Comparison of ENCODE assay signal across 12 cellular contexts in genomic region chr15:101239724-101240136, GRCh38. TPM values are rescaled to one million over a fixed set of nuclear protein-coding genes. Genes with fewer than 3 reads are reported as not detected.
DNase-seq lines count a peak whose midpoint lies in the region; ATAC-seq lines count a peak whose summit lies in the region.
"Had no signal": no experiment of that assay in that cellular context is flagged by ENCODE, and none has a peak within 500 bp of the region (broad histone marks: within the 10 kb centered on the region; RNA-seq: fewer than 3 reads in every experiment).

No MANE protein-coding gene starts in this region.

- intact Hi-C loops in posterior cingulate gyrus (cut with DNase I) = loop anchor here (10.0 kb wide), 1 partner anchor 615 kb away; no protein-coding TSS in a partner anchor

- H2AFZ ChIP-seq in GM23248 = no peak overlapping the region
- H2AFZ ChIP-seq: parathyroid adenoma had no signal

- DNase-seq in GM23248 (no peak), NCI-H2227 (lab: John Stamatoyannopoulos, UW; ENCODE audit: unreplicated experiment) (peak; percentile 51), posterior cingulate gyrus (no peak), occipital lobe (lab: John Stamatoyannopoulos, UW) (no peak), nucleus accumbens (lab: John Stamatoyannopoulos, UW) (no peak)
- DNase-seq: DMS53, NCI-H146 had no signal

- ATAC-seq in GM18858 (IDR thresholded peaks at IDR 0.05; ENCODE audit: unreplicated experiment) = no peak

- H3K4me1 ChIP-seq in GM23248 (ENCODE audit: insufficient read depth) (peaks cover 29% of the 10 kb centered on the region), skeletal muscle satellite cell (ENCODE audit: control insufficient read depth, insufficient read depth, low read length) (peaks cover 38% of the 10 kb centered on the region)
- H3K4me1 ChIP-seq: parathyroid adenoma had no signal

- no peaks in the 10 kb centered on the region for H3K27me3 ChIP-seq in GM23248 (replicated peaks; ENCODE audit: insufficient read depth)
- no peaks in the 10 kb centered on the region for H3K27me3 ChIP-seq in skeletal muscle satellite cell (ENCODE audit: control insufficient read depth, insufficient read depth, low read length)

- no peak overlapping the region for H3K27ac ChIP-seq in GM23248
- H3K27ac ChIP-seq in adipose tissue (ENCODE audit: low read depth, low read length) = peak overlapping the region; percentile 43
- H3K27ac ChIP-seq: epithelial cell of prostate, parathyroid adenoma had no signal

- peaks cover 100% of the 10 kb centered on the region for H3K79me2 ChIP-seq in GM23248 (ENCODE audit: insufficient read depth)

- H3K4me2 ChIP-seq in GM23248 (ENCODE audit: unreplicated experiment) (peak overlapping the region; percentile 11), skeletal muscle satellite cell (ENCODE audit: low read length) (peak overlapping the region; percentile 48)

- H3K9me3 ChIP-seq in GM23248 (ENCODE audit: low read depth) = no peaks in the 10 kb centered on the region
- no peaks in the 10 kb centered on the region for H3K9me3 ChIP-seq in skeletal muscle satellite cell (replicated peaks; ENCODE audit: low read length)

- H3K9ac ChIP-seq in GM23248 = no peak overlapping the region
- no peak overlapping the region for H3K9ac ChIP-seq in skeletal muscle satellite cell (ENCODE audit: low read depth, low read length)
- H3K9ac ChIP-seq: parathyroid adenoma had no signal

- no peaks in the 10 kb centered on the region for H3K9me2 ChIP-seq in GM23248 (ENCODE audit: insufficient read depth)

- peaks cover 13% of the 10 kb centered on the region for H4K20me1 ChIP-seq in GM23248 (ENCODE audit: insufficient read depth)

- H3K4me3 ChIP-seq in GM23248 = no peak overlapping the region
- H3K4me3 ChIP-seq in skeletal muscle satellite cell (ENCODE audit: low read length) = no peak overlapping the region

- in situ Hi-C loops in GM23248 (cut with MboI) = no loop called here

- H3K36me3 ChIP-seq in GM23248 (ENCODE audit: low read depth) = no peaks in the 10 kb centered on the region; the same call in 1 of the 2 replicates
- H3K36me3 ChIP-seq in skeletal muscle satellite cell (ENCODE audit: insufficient read depth, low read length) = peaks cover 17% of the 10 kb centered on the region

- WGBS in GM23248 (ENCODE audit: low coverage in 1 of 2, low lambda C conversion rate in 2 of 2, missing lambda C conversion rate in 2 of 2), 2 experiments = 81 to 83% methylated on average over 6 of the region's 6 CpGs
- WGBS in adipose tissue, 3 donors = 42 to 72% (median 48%) methylated on average over 6 of the region's 6 CpGs

- peaks cover 33% of the 10 kb centered on the region for H3F3A ChIP-seq in GM23248 (ENCODE audit: insufficient read depth)

RNA-seq across cellular contexts. Expression of gene CHSY1, which starts 12.1 kb away (rescaled TPM):
- 29.8 and 31.3 TPM in 2 replicates for total RNA-seq in GM23248 (2014; rRNA removed; shearing (Covaris generic))
- 4.8 and 5.2 TPM in 2 replicates for polyA plus RNA-seq in GM23248 (2016; fragmentation: Nextera tagmentation; extraction: Ambion mirVana)
- polyA plus RNA-seq in adipose tissue = 10 to 100 TPM in 2 of 3 donors, 1 to 10 TPM in 1; 2.8 to 32.4 (median 21.3) TPM
- 21.8 and 24.5 TPM in 2 replicates for total RNA-seq in skeletal muscle satellite cell (2012; rRNA removed)
- 23.9 TPM for total RNA-seq in occipital lobe

RNA-seq across cellular contexts. Expression of gene SELENOS, which starts 37.6 kb away (rescaled TPM):
- total RNA-seq in GM23248 (2014; rRNA removed; shearing (Covaris generic)) = 98.7 and 98.9 TPM in 2 replicates
- polyA plus RNA-seq in GM23248 (2016; fragmentation: Nextera tagmentation; extraction: Ambion mirVana) = 142 TPM in 2 replicates
- polyA plus RNA-seq in adipose tissue = 100 to 1,000 TPM in 2 of 3 donors, 10 to 100 TPM in 1; 56.0 to 109 (median 107) TPM
- 62.3 and 73.8 TPM in 2 replicates for total RNA-seq in skeletal muscle satellite cell (2012; rRNA removed)
- total RNA-seq in occipital lobe = 40.1 TPM

RNA-seq across cellular contexts. Expression of gene SNRPA1, which starts 55.3 kb away (rescaled TPM):
- 29.3 and 35.2 TPM in 2 replicates for total RNA-seq in GM23248 (2014; rRNA removed; shearing (Covaris generic))
- polyA plus RNA-seq in GM23248 (2016; fragmentation: Nextera tagmentation; extraction: Ambion mirVana) = 67.7 and 70.4 TPM in 2 replicates
- polyA plus RNA-seq in adipose tissue = 10 to 100 TPM; 29.4 to 49.5 (median 36.8) TPM
- 16.0 and 25.8 TPM in 2 replicates for total RNA-seq in skeletal muscle satellite cell (2012; rRNA removed)
- total RNA-seq in occipital lobe = 15.0 TPM
